Comparison of ENCODE assay signal across 11 cellular contexts in the genomic region with DNA sequence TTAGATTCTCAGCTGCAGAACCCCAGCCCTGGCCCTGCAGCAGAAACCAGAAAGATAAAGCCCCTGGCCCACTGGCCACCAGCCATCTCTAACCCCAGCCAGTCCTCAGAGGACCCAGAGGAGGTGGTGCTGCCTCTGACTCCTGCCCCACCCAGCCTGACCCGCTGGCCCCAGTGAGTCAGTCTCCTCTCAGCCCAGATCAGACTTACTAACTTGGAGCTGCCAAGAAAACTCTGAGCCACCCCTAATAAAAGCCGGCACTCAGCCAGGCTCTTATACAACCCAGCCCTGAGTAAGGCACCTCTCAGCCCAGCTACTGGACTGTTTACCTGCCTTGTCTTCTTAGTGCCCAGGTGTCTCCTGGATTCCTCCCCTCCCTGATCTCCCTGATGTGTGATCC. TPM values are rescaled to one million over a fixed set of nuclear protein-coding genes. Genes with fewer than 3 reads are reported as not detected.
DNase-seq lines count a peak whose midpoint lies in the region; ATAC-seq, FAIRE-seq and TF ChIP-seq lines count a peak whose summit lies in the region.
"Had no signal": no experiment of that assay in that cellular context is flagged by ENCODE, and none has a peak within 500 bp of the region (broad histone marks: within the 10 kb centered on the region; RNA-seq: fewer than 3 reads in every experiment).

No MANE protein-coding gene starts in this region.

- WGBS in body of pancreas, 2 donors: 56 to 81% methylated on average over 2 of the region's 2 CpGs
- 57% methylated on average over 2 of the region's 2 CpGs; no CpG with 5 or more reads in 1 of the 2 donors for WGBS in testis, 2 donors

- H4K20me1 ChIP-seq in keratinocyte (ENCODE audit: control insufficient read depth, extremely low read depth, insufficient read depth, low read length): no peaks in the 10 kb centered on the region

- H3K4me1 ChIP-seq in body of pancreas (no peaks in the 10 kb centered on the region), keratinocyte (ENCODE audit: control insufficient read depth, extremely low read depth, insufficient read depth, low read length) (peaks cover 26% of the 10 kb centered on the region), testis (peaks cover 24% of the 10 kb centered on the region)

- no peaks in the 10 kb centered on the region for H3K4me1 Mint-ChIP-seq in activated naive CD8-positive, alpha-beta T cell treated with anti-CD3 and anti-CD28 coated beads, Interleukin-2, amount 50 U/mL, for 24 hours

- DNase-seq in HPDE6-E6E7 (ENCODE audit: extremely low spot score): peak; percentile 92
- DNase-seq in body of pancreas: peak; percentile 18 to 43 (median 34)
- DNase-seq in keratinocyte (ENCODE audit: low read depth, low spot score): peak; percentile 60
- peak; percentile 67 for DNase-seq in testis
- DNase-seq in KBM-7: no peak
- no peak for DNase-seq in SW 1271 (lab: John Stamatoyannopoulos, UW)
- DNase-seq in activated naive CD8-positive, alpha-beta T cell treated with anti-CD3 and anti-CD28 coated beads, Interleukin-2, amount 50 U/mL, for 24 hours: no peak
- DNase-seq: NCI-H187 had no signal

- H3K27ac Mint-ChIP-seq in activated naive CD8-positive, alpha-beta T cell treated with anti-CD3 and anti-CD28 coated beads, Interleukin-2, amount 50 U/mL, for 24 hours: no peak overlapping the region

- no peaks in the 10 kb centered on the region for H3K27me3 ChIP-seq in body of pancreas
- no peaks in the 10 kb centered on the region for H3K27me3 ChIP-seq in keratinocyte (ENCODE audit: control insufficient read depth, extremely low read depth, insufficient read depth, low read length)
- H3K27me3 ChIP-seq in testis: no peaks in the 10 kb centered on the region
- H3K27me3 ChIP-seq: breast epithelium had no signal

- no peak overlapping the region for H3K9ac ChIP-seq in keratinocyte (ENCODE audit: control insufficient read depth, extremely low read depth, insufficient read depth, low read length)

- H3K9me3 ChIP-seq in body of pancreas (no peaks in the 10 kb centered on the region), keratinocyte (ENCODE audit: control insufficient read depth, low read depth, low read length) (no peaks in the 10 kb centered on the region), testis (no peaks in the 10 kb centered on the region)
- H3K9me3 ChIP-seq: breast epithelium had no signal

- peak overlapping the region; percentile 32 for H3K4me2 ChIP-seq in keratinocyte (ENCODE audit: control insufficient read depth, extremely low read depth, insufficient read depth, low read depth, low read length)

- H3K36me3 ChIP-seq in body of pancreas (replicated peaks in 1 of 2; ENCODE audit: insufficient read depth in 1 of 2, low read depth in 2 of 2): no peaks in the 10 kb centered on the region
- no peaks in the 10 kb centered on the region for H3K36me3 ChIP-seq in keratinocyte (ENCODE audit: control insufficient read depth in 2 of 2, extremely low read depth in 1 of 2, insufficient read depth in 2 of 2, low read length in 2 of 2)
- no peaks in the 10 kb centered on the region for H3K36me3 ChIP-seq in testis (ENCODE audit: low read depth, missing control alignments)
- H3K36me3 ChIP-seq: breast epithelium had no signal

- no peak overlapping the region for H3K4me3 Mint-ChIP-seq in activated naive CD8-positive, alpha-beta T cell treated with anti-CD3 and anti-CD28 coated beads, Interleukin-2, amount 50 U/mL, for 24 hours

- dilution Hi-C loops in keratinocyte (cut with MboI; ENCODE audit: extremely low pct_ligation_motif_present, low sequenced_read_pairs): no loop called here

- peak overlapping the region; percentile 33 for H2AFZ ChIP-seq in keratinocyte (ENCODE audit: control insufficient read depth, low read length)

- peak; percentile 80 for FAIRE-seq in keratinocyte (lab: Jason Lieb, UNC)
- FAIRE-seq: TTC549 had no signal

- H3K27me3 Mint-ChIP-seq in activated naive CD8-positive, alpha-beta T cell treated with anti-CD3 and anti-CD28 coated beads, Interleukin-2, amount 50 U/mL, for 24 hours: no peaks in the 10 kb centered on the region

- H3K9me1 ChIP-seq in keratinocyte (ENCODE audit: control insufficient read depth, extremely low read depth, insufficient read depth, low read length): peaks cover 2% of the 10 kb centered on the region

- intact Hi-C loops in body of pancreas (cut with DNase I): no loop called here
- intact Hi-C loops in testis (cut with DNase I; ENCODE audit: low total_unique reads): no loop called here

- no peak overlapping the region for H3K27ac ChIP-seq in body of pancreas
- H3K27ac ChIP-seq in keratinocyte (ENCODE audit: control insufficient read depth, insufficient read depth, low read length): no peak overlapping the region
- peak overlapping the region; percentile 8 to 71 for H3K27ac ChIP-seq in testis
- H3K27ac ChIP-seq: breast epithelium had no signal

- no peak for TF ChIP-seq CTCF in body of pancreas (IDR thresholded peaks at IDR 0.05)
- no peak for TF ChIP-seq CTCF in keratinocyte (optimal IDR thresholded peaks at IDR 0.05 in 1 of 3, IDR thresholded peaks at IDR 0.05 in 1 of 3, conservative IDR thresholded peaks at IDR 0.05 in 1 of 3; ENCODE audit: extremely low read depth in 1 of 3, insufficient read depth in 2 of 3, low read length in 3 of 3)
- TF ChIP-seq CTCF in testis (IDR thresholded peaks at IDR 0.05): no peak

- ATAC-seq in body of pancreas (peak; percentile 53), GM21619 (IDR thresholded peaks at IDR 0.05; ENCODE audit: unreplicated experiment) (no peak)
- ATAC-seq in activated naive CD8-positive, alpha-beta T cell treated with anti-CD3 and anti-CD28 coated beads, Interleukin-2, amount 50 U/mL, for 24 hours: no peak

- TF ChIP-seq POLR2A in body of pancreas (IDR thresholded peaks at IDR 0.05) (no peak), testis (IDR thresholded peaks at IDR 0.05) (no peak)

- in situ Hi-C loops in KBM-7 (cut with MboI; ENCODE audit: low pct_unique_long_range_greater_than_20kb, low sequenced_read_pairs): no loop called here

- H3K9me3 Mint-ChIP-seq in activated naive CD8-positive, alpha-beta T cell treated with anti-CD3 and anti-CD28 coated beads, Interleukin-2, amount 50 U/mL, for 24 hours: no peaks in the 10 kb centered on the region

- H3K4me3 ChIP-seq in body of pancreas (no peak overlapping the region), keratinocyte (ENCODE audit: control insufficient read depth in 2 of 3, extremely low read depth in 1 of 3, insufficient read depth in 2 of 3, low read depth in 1 of 3, low read length in 3 of 3) (no peak overlapping the region), testis (no peak overlapping the region)
- H3K4me3 ChIP-seq: breast epithelium had no signal

- H3K79me2 ChIP-seq in keratinocyte (ENCODE audit: control insufficient read depth, insufficient read depth, low read length): no peaks in the 10 kb centered on the region

- no peaks in the 10 kb centered on the region for H3K36me3 Mint-ChIP-seq in activated naive CD8-positive, alpha-beta T cell treated with anti-CD3 and anti-CD28 coated beads, Interleukin-2, amount 50 U/mL, for 24 hours (ENCODE audit: low read depth)

RNA-seq across cellular contexts. Expression of a gene that starts 2.0 kb away (rescaled TPM):
- total RNA-seq in body of pancreas: not detected
- polyA plus RNA-seq in keratinocyte: 0.03 TPM in 1 of 3 replicates, not detected in the others
- not detected for polyA plus RNA-seq in keratinocyte (2011; ENCODE audit: low read depth)
- not detected in 2 replicates for polyA plus RNA-seq in keratinocyte (2011; cell fraction: cytosol; rRNA removed)
- 0.03 and 0.08 TPM in 2 replicates for polyA plus RNA-seq in keratinocyte (2011; cell fraction: nucleus; rRNA removed)
- 0.03 TPM in 1 of 2 replicates, not detected in the other for polyA plus RNA-seq in keratinocyte (2012; ENCODE audit: low replicate concordance)
- polyA minus RNA-seq in keratinocyte: not detected in 3 replicates
- polyA minus RNA-seq in keratinocyte (2011; cell fraction: cytosol; rRNA and poly(A)+ RNA removed): not detected
- polyA minus RNA-seq in keratinocyte (2011; cell fraction: nucleus; rRNA and poly(A)+ RNA removed): not detected in 2 replicates
- 1 to 10 TPM; 1.4 to 2.4 TPM for total RNA-seq in testis
- polyA plus RNA-seq in testis (ENCODE audit: insufficient read depth, low read depth, low replicate concordance): 2.8 TPM

Comparison
In these comparisons a context has a peak if more than half of its experiments do, and no peak if none do; other contexts are left out.
1. DNase-seq: peak in HPDE6-E6E7 (single experiment), body of pancreas (4 of 4), keratinocyte (single experiment) and testis (single experiment); none in KBM-7 (single experiment), SW 1271 (0 of 2) and activated naive CD8-positive, alpha-beta T cell treated with anti-CD3 and anti-CD28 coated beads, Interleukin-2, amount 50 U/mL, for 24 hours (single experiment).
2. H3K27ac ChIP-seq: peak in testis (2 of 2); none in body of pancreas (0 of 4) and keratinocyte (single experiment).